1 cellular context compared by ENCODE assay signal in the genomic region with DNA sequence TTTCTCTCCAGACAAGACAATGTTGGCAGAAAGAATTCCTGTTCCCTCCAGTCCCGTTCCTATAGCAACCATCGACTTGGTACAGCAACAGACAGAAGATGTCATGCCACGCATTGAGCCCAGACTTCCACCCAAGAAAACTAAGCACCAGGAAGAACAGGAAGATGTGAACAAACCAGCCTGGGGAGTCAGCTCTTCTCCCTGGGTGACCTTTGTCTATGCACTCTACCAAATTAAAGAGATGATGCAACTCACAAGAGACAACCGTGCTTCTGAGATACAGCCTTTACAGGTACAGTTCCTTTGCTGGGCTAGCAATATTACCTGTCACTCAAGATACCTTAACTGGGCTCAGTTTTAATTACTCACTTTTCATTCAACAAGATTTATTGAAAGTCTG.
A peak's percentile ranks its signal among the peaks of the same experiment; 100 is the strongest.
TF ChIP-seq lines count a peak whose summit lies in the region.

No MANE protein-coding gene starts in this region.

TF ChIP-seq in HepG2, 621 proteins besides CTCF, POLR2A, EP300 and RAD21 (continued from another document):
- TF ChIP-seq CEBPB (IDR thresholded peaks at IDR 0.05; ENCODE audit: borderline replicate concordance, low read depth, low read length) (peak; percentile 62; the same call in 1 of the 2 replicates), CEBPG (CRISPR knock-in tag; IDR thresholded peaks at IDR 0.05) (peak; percentile 78), SP5 (CRISPR knock-in tag; IDR thresholded peaks at IDR 0.05; ENCODE audit: borderline replicate concordance, low read depth) (no peak), RFX3 (CRISPR knock-in tag; IDR thresholded peaks at IDR 0.05) (0 out of 2 replicates have a peak, but pooled peaks have one; percentile 45), TBX3 (IDR thresholded peaks at IDR 0.05; ENCODE audit: borderline replicate concordance) (no peak), RFX1 (IDR thresholded peaks at IDR 0.05) (peak; percentile 49), CCAR2 (optimal IDR thresholded peaks at IDR 0.05; ENCODE audit: low read depth, low read length) (no peak), ATF7 (IDR thresholded peaks at IDR 0.05) (peak; percentile 41; the same call in 1 of the 2 replicates), ATF7 (CRISPR knock-in tag; IDR thresholded peaks at IDR 0.05) (no peak), KAT2B (IDR thresholded peaks at IDR 0.05; ENCODE audit: borderline replicate concordance, low read depth, low read length) (no peak)
- TF ChIP-seq, protein P1, sequence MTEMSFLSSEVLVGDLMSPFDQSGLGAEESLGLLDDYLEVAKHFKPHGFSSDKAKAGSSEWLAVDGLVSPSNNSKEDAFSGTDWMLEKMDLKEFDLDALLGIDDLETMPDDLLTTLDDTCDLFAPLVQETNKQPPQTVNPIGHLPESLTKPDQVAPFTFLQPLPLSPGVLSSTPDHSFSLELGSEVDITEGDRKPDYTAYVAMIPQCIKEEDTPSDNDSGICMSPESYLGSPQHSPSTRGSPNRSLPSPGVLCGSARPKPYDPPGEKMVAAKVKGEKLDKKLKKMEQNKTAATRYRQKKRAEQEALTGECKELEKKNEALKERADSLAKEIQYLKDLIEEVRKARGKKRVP (CRISPR knock-in tag; IDR thresholded peaks at IDR 0.05), result peak in 1 of 2 experiments; percentile 84; a peak in 2 of 4 replicates
TF ChIP-seq in HepG2: peak in this region for 6.
